In genomic region chr17:78705071-78705470, GRCh38 we compare ENCODE assay signal across 17 cellular contexts.
DNase-seq lines count a peak whose midpoint lies in the region; ATAC-seq and TF ChIP-seq lines count a peak whose summit lies in the region.
"Had no signal": no experiment of that assay in that cellular context is flagged by ENCODE, and none has a peak within 500 bp of the region (broad histone marks: within the 10 kb centered on the region; RNA-seq: fewer than 3 reads in every experiment).

No MANE protein-coding gene starts in this region.

- H3K4me1 ChIP-seq in BE2C (peaks cover 16% of the 10 kb centered on the region), HCT116 (ENCODE audit: control insufficient read depth in 1 of 2, insufficient read depth in 2 of 2, low read length in 2 of 2) (peaks cover 8 to 14% of the 10 kb centered on the region in 2 experiments), mesenchymal stem cell (ENCODE audit: control insufficient read depth, insufficient read depth, low read depth, low read length) (peaks cover 3% of the 10 kb centered on the region)
- H3K4me1 ChIP-seq: breast epithelium had no signal

- no peak overlapping the region for H4K91ac ChIP-seq in mesenchymal stem cell (ENCODE audit: low read length)

- H3K4me3 ChIP-seq in BE2C (ENCODE audit: low read depth, low read length) (no peak overlapping the region), HCT116 (replicated peaks in 1 of 2; ENCODE audit: low read depth in 1 of 2, low read length in 2 of 2) (no peak overlapping the region), mesenchymal stem cell (ENCODE audit: insufficient read depth in 1 of 2, low read depth in 1 of 2, low read length in 2 of 2) (no peak overlapping the region)
- H3K4me3 ChIP-seq: BLaER1, breast epithelium, K562 had no signal

- intact Hi-C loops in HCT116 (cut with micrococcal nuclease): loop anchor here (5.0 kb wide), 1 partner anchor 343 kb away; the partner anchor contains the start of gene SOCS3

- H2BK5ac ChIP-seq in mesenchymal stem cell (ENCODE audit: low read depth, low read length, poor library complexity, severe bottlenecking): no peak overlapping the region

- H4K20me1 ChIP-seq in HCT116 (ENCODE audit: insufficient read depth): no peaks in the 10 kb centered on the region
- H4K20me1 ChIP-seq: BLaER1 had no signal

- H2BK12ac ChIP-seq in mesenchymal stem cell (ENCODE audit: low read length in 2 of 2): no peak overlapping the region

- no peaks in the 10 kb centered on the region for H3K79me2 ChIP-seq in HCT116 (ENCODE audit: insufficient read depth, low read length)

- H2BK120ac ChIP-seq in mesenchymal stem cell (ENCODE audit: low read depth, low read length): no peak overlapping the region

- H2AFZ ChIP-seq in HCT116 (ENCODE audit: low read depth, low read length, poor library complexity, severe bottlenecking) (no peak overlapping the region), mesenchymal stem cell (ENCODE audit: low read depth, low read length) (no peak overlapping the region)

- H3K27me3 ChIP-seq in BE2C (no peaks in the 10 kb centered on the region), HCT116 (ENCODE audit: insufficient read depth, low read length) (no peaks in the 10 kb centered on the region), mesenchymal stem cell (ENCODE audit: control insufficient read depth in 1 of 2, insufficient read depth in 1 of 2, low read length in 2 of 2) (no peaks in the 10 kb centered on the region)
- H3K27me3 ChIP-seq: BLaER1, breast epithelium had no signal

- no peak for TF ChIP-seq POLR2A in HCT116 (IDR thresholded peaks at IDR 0.05; ENCODE audit: borderline replicate concordance, extremely low read depth, insufficient read depth, insufficient read length)

- H3K9me2 ChIP-seq in HCT116 (ENCODE audit: insufficient read depth): no peaks in the 10 kb centered on the region

- H3K79me1 ChIP-seq in mesenchymal stem cell (replicated peaks; ENCODE audit: low read length, poor library complexity, severe bottlenecking): peaks cover 12% of the 10 kb centered on the region

- H2BK15ac ChIP-seq in mesenchymal stem cell (ENCODE audit: low read depth, poor library complexity, severe bottlenecking): no peak overlapping the region

- POLR2A ChIA-PET in HCT116 (lab: Charles Lee): no interaction called here

- TF ChIP-seq RAD21 in HCT116 (IDR thresholded peaks at IDR 0.05; ENCODE audit: low read depth): no peak

- ATAC-seq in HCT116: no peak
- ATAC-seq: K562 had no signal

- H3K14ac ChIP-seq in mesenchymal stem cell (ENCODE audit: low read length in 2 of 2): no peak overlapping the region

- peak overlapping the region in 1 of 2 experiments; percentile 32 for H3K18ac ChIP-seq in mesenchymal stem cell (ENCODE audit: low read depth in 1 of 2, low read length in 2 of 2)

- no TSS peak for BruUV-seq in HCT116 (replicated peaks; lab: Mats Ljungman, UMichigan)

- CTCF ChIA-PET in HCT116 (lab: Charles Lee): no interaction called here

- H3K4me2 ChIP-seq in HCT116 (ENCODE audit: low read length): peak overlapping the region; percentile 31
- H3K4me2 ChIP-seq in mesenchymal stem cell (ENCODE audit: low read length, poor library complexity, severe bottlenecking): no peak overlapping the region
- H3K4me2 ChIP-seq: BLaER1 had no signal

- 92% methylated on average over 3 of the region's 4 CpGs for WGBS in mesenchymal stem cell

- H4K8ac ChIP-seq in mesenchymal stem cell (ENCODE audit: low read length): no peak overlapping the region

- H3K23ac ChIP-seq in mesenchymal stem cell (ENCODE audit: low read length in 2 of 2): no peak overlapping the region

- peak overlapping the region; percentile 21 for H2AK5ac ChIP-seq in mesenchymal stem cell (ENCODE audit: low read length, severe bottlenecking)

- no peaks in the 10 kb centered on the region for H3K9me3 ChIP-seq in BE2C
- no peaks in the 10 kb centered on the region for H3K9me3 ChIP-seq in HCT116 (ENCODE audit: control insufficient read depth in 1 of 2, insufficient read depth in 1 of 2, low read depth in 1 of 2, low read length in 2 of 2)
- no peaks in the 10 kb centered on the region for H3K9me3 ChIP-seq in mesenchymal stem cell (ENCODE audit: control insufficient read depth, low read length)
- H3K9me3 ChIP-seq: BLaER1, breast epithelium had no signal

- no peak overlapping the region for H3K9ac ChIP-seq in HCT116 (ENCODE audit: low read length)
- H3K9ac ChIP-seq in mesenchymal stem cell (ENCODE audit: low read length): no peak overlapping the region
- H3K9ac ChIP-seq: BLaER1 had no signal

- peaks cover 4% of the 10 kb centered on the region; the same call in 1 of the 2 replicates for H3K36me3 ChIP-seq in BE2C
- peaks cover 5 to 6% of the 10 kb centered on the region in 2 experiments; a peak in 2 of 4 replicates for H3K36me3 ChIP-seq in HCT116 (ENCODE audit: control insufficient read depth in 1 of 2, insufficient read depth in 2 of 2, low read length in 2 of 2)
- H3K36me3 ChIP-seq in mesenchymal stem cell (ENCODE audit: control insufficient read depth in 1 of 2, insufficient read depth in 2 of 2, low read depth in 1 of 2, low read length in 2 of 2): peaks cover 16 to 69% of the 10 kb centered on the region in 2 experiments
- H3K36me3 ChIP-seq: breast epithelium had no signal

- RAD21 ChIA-PET in HCT116 (lab: Charles Lee; ENCODE audit: low non-redundant PET in 1 of 2, low total read pairs in 2 of 2, uncharacterized antibody in 2 of 2, unreplicated experiment in 2 of 2): interaction anchor here in 1 of 2 experiments (0.9 kb wide), 1 partner anchor 208 kb away, joined by 3 read pairs; no protein-coding TSS in a partner anchor

- H3K27ac ChIP-seq in HCT116 (ENCODE audit: low read depth, low read length) (no peak overlapping the region), mesenchymal stem cell (ENCODE audit: low read length, poor library complexity, severe bottlenecking) (peak overlapping the region; percentile 34)
- H3K27ac ChIP-seq: BLaER1, breast epithelium had no signal

- DNase-seq in BE2C (peak; percentile 90), HCT116 (ENCODE audit: low read depth, low spot score) (no peak), astrocyte of the hippocampus (ENCODE audit: low read depth, low spot score) (peak; percentile 41), mesenchymal stem cell (no peak), NCI-H82 (lab: John Stamatoyannopoulos, UW) (no peak), NCI-H1436 (lab: John Stamatoyannopoulos, UW) (no peak), UCSD-AML1 (lab: John Stamatoyannopoulos, UW; ENCODE audit: unreplicated experiment) (no peak)
- DNase-seq: activated CD8-positive, alpha-beta memory T cell treated with anti-CD3 and anti-CD28 coated beads for 24 hours; activated gamma-delta T cell; DMS53; hippocampal formation; NCI-H1105 treated with DMSO at 0.1 percent for 48 hours; NCI-H2227 treated with DMSO at 0.1 percent for 48 hours; stimulated activated CD4-positive, alpha-beta T cell treated with anti-CD3 and anti-CD28 coated beads, Interleukin-15, amount 100 ng/mL, for 24 hours had no signal

- H3K4ac ChIP-seq in mesenchymal stem cell (ENCODE audit: low read depth in 1 of 2, low read length in 2 of 2): no peak overlapping the region

- TF ChIP-seq CTCF in BE2C (IDR thresholded peaks at IDR 0.05; ENCODE audit: low read depth, low read length): no peak
- no peak for TF ChIP-seq CTCF in HCT116 (IDR thresholded peaks at IDR 0.05 in 2 of 3, conservative IDR thresholded peaks at IDR 0.05 in 1 of 3; ENCODE audit: borderline replicate concordance in 1 of 3, insufficient read depth in 1 of 3, low read depth in 2 of 3, low read length in 2 of 3)

TF ChIP-seq in HCT116, 20 proteins besides CTCF, POLR2A, EP300 and RAD21:
- no peak for TF ChIP-seq MAX (IDR thresholded peaks at IDR 0.05)
- no peak for TF ChIP-seq ELF1 (IDR thresholded peaks at IDR 0.05; ENCODE audit: borderline replicate concordance, low read depth)
- no peak for TF ChIP-seq FOSL1 (IDR thresholded peaks at IDR 0.05; ENCODE audit: low read depth)
- TF ChIP-seq JUND (IDR thresholded peaks at IDR 0.05): no peak
- TF ChIP-seq EZH2 (IDR thresholded peaks at IDR 0.05): no peak
- no peak for TF ChIP-seq ZFX (IDR thresholded peaks at IDR 0.05)
- no peak for TF ChIP-seq CBX3 (IDR thresholded peaks at IDR 0.05; ENCODE audit: low read depth)
- TF ChIP-seq CEBPB (IDR thresholded peaks at IDR 0.05; ENCODE audit: low read depth): no peak
- no peak for TF ChIP-seq POLR2AphosphoS5 (IDR thresholded peaks at IDR 0.05; ENCODE audit: low read depth, low read length)
- TF ChIP-seq YY1 (IDR thresholded peaks at IDR 0.05; ENCODE audit: extremely low read depth, insufficient replicate concordance, low read depth, low read length): no peak
- TF ChIP-seq EGR1 (IDR thresholded peaks at IDR 0.05; ENCODE audit: low read depth): no peak

Comparison
In these comparisons a context has a peak if more than half of its experiments do, and no peak if none do; other contexts are left out.
1. DNase-seq: peak in BE2C (single experiment) and astrocyte of the hippocampus (single experiment); none in HCT116 (single experiment), mesenchymal stem cell (single experiment), NCI-H82 (single experiment), NCI-H1436 (single experiment) and UCSD-AML1 (single experiment).